Comparison of ENCODE assay signal across 28 cellular contexts in genomic region chr10:73883553-73883952, GRCh38.
"Had no signal": no experiment of that assay in that cellular context is flagged by ENCODE, and none has a peak within 500 bp of the region (broad histone marks: within the 10 kb centered on the region; RNA-seq: fewer than 3 reads in every experiment).

No MANE protein-coding gene starts in this region.

- H3K9ac ChIP-seq: SK-N-SH had no signal

- DNase-seq: activated CD4-positive, alpha-beta T cell treated with anti-CD3 and anti-CD28 coated beads for 36 hours; activated CD4-positive, alpha-beta T cell treated with anti-CD3 and anti-CD28 coated beads, Interleukin-2, amount 10 ng/mL, durations not matched to agents 7 days and 5 days; activated CD4-positive, alpha-beta T cell treated with anti-CD3 and anti-CD28 coated beads, Interleukin-2, amount 50 U/mL, for 48 hours; activated CD8-positive, alpha-beta T cell treated with anti-CD3 and anti-CD28 coated beads, Interleukin-2, amount 10 ng/mL, durations not matched to agents 7 days and 5 days; activated gamma-delta T cell treated with Interleukin-2 at 50 U/mL for 16 hours; activated naive CD4-positive, alpha-beta T cell treated with anti-CD3 and anti-CD28 coated beads, Interleukin-2, amount 50 U/mL, for 16 hours; activated naive CD8-positive, alpha-beta T cell treated with anti-CD3 and anti-CD28 coated beads for 36 hours; activated T-cell treated with anti-CD3 and anti-CD28 coated beads for 4 hours; activated T-cell treated with anti-CD3 and anti-CD28 coated beads, Interleukin-2, amount 50 U/mL, for 4 hours; amniotic stem cell; aorta; Karpas-422; MG63; NCI-H1048; NCI-H1105 treated with DMSO at 0.1 percent for 48 hours; NCI-H1436; NCI-H1694; NCI-H1930; NCI-H2081 treated with DMSO at 0.1 percent for 48 hours; NCI-H226; NCI-H524 treated with DMSO at 0.1 percent for 48 hours; RPMI8226; SHP77 treated with DMSO at 0.1 percent for 48 hours; SK-N-SH had no signal

- H3K27me3 ChIP-seq: MG63, SJSA1 had no signal

- FAIRE-seq: TTC549 had no signal

- H3K27ac ChIP-seq: SJSA1 had no signal

- ATAC-seq: activated CD4-positive, alpha-beta T cell treated with anti-CD3 and anti-CD28 coated beads for 36 hours; activated CD4-positive, CD25-positive, alpha-beta regulatory T cell treated with anti-CD3 and anti-CD28 coated beads, Interleukin-2, amount 50 U/mL, for 24 hours; activated CD8-positive, alpha-beta T cell treated with anti-CD3 and anti-CD28 coated beads, Interleukin-2, amount 10 ng/mL, durations not matched to agents 7 days and 5 days; activated T-cell treated with anti-CD3 and anti-CD28 coated beads, Interleukin-2, amount 50 U/mL, for 4 hours; WTC11 had no signal

- H3K4me2 ChIP-seq: SK-N-SH had no signal

- H3K9me2 ChIP-seq: SK-N-SH had no signal

- H3K4me3 ChIP-seq: MG63, SJSA1 had no signal

- H3K9me3 ChIP-seq: MG63, SJSA1, SK-N-SH had no signal

- H3K36me3 ChIP-seq: MG63, SJSA1 had no signal
